In the genomic region with DNA sequence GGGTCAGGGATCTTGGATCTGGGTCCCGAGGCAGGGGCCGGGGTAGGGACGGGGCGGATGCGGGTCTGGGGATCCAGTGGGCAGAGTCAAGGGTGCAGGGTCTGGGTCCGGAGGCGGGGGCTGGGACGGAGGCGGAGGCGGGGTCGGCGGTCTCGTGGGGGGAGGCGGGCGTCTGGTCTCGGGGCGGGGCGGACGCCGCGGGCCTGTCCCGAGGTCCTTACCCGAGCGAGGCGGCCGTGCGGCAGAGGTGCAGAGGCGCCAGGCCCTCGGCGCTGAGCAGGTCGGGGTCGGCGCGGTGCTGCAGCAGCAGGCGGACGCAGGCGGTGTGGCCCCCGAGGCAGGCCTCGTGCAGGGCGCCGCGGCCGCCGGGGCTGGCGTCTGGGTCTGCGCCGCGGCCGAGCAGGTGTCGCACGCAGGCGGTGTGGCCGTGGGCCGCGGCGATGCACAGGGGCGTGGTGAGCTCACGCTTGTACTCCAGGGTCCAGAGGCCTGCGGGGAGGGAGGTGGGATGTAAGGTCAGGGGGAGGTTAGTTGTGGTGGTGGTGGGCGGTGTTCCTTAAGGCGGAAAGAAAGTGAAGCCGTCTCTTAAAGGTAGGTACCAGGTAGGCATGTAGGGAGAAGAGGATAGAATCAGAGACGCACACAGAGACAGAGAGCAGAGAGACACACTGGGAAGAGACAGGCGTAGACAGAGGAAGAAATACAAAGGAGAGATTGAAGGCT, we compare ENCODE assay signal across 17 cellular contexts. TPM values are rescaled to one million over a fixed set of nuclear protein-coding genes. Genes with fewer than 3 reads are reported as not detected.
DNase-seq lines count a peak whose midpoint lies in the region; ATAC-seq and TF ChIP-seq lines count a peak whose summit lies in the region.
"Had no signal": no experiment of that assay in that cellular context is flagged by ENCODE, and none has a peak within 500 bp of the region (broad histone marks: within the 10 kb centered on the region; RNA-seq: fewer than 3 reads in every experiment).

No MANE protein-coding gene starts in this region.

- TF ChIP-seq EP300 in gastroesophageal sphincter (IDR thresholded peaks at IDR 0.05): no peak

- TF ChIP-seq CTCF in glutamatergic neuron (IDR thresholded peaks at IDR 0.05; ENCODE audit: partially characterized antibody, unreplicated experiment) (no peak), nephron (IDR thresholded peaks at IDR 0.05; ENCODE audit: unreplicated experiment in 3 of 3) (no peak), gastroesophageal sphincter (IDR thresholded peaks at IDR 0.05) (no peak)

- H3K9me3 ChIP-seq in gastroesophageal sphincter: peaks cover 0 to 20% (median 3%) of the 10 kb centered on the region in 3 donors

- H3K4me3 Mint-ChIP-seq in glutamatergic neuron (ENCODE audit: unreplicated experiment) (peak overlapping the region; percentile 69), nephron (peak overlapping the region; percentile 6 to 60 (median 29))
- H3K4me3 Mint-ChIP-seq in activated T-cell treated with anti-CD3 and anti-CD28 coated beads, Interleukin-2, amount 50 U/mL, for 24 hours: no peak overlapping the region
- H3K4me3 Mint-ChIP-seq: activated CD8-positive, alpha-beta memory T cell treated with anti-CD3 and anti-CD28 coated beads, Interleukin-2, amount 10 ng/mL, durations not matched to agents 7 days and 5 days; natural killer cell had no signal

- no peaks in the 10 kb centered on the region for H3K36me3 ChIP-seq in urinary bladder (ENCODE audit: insufficient read depth)
- H3K36me3 ChIP-seq in gastroesophageal sphincter: no peaks in the 10 kb centered on the region

- H3K27me3 Mint-ChIP-seq in glutamatergic neuron (ENCODE audit: unreplicated experiment): peaks cover 20% of the 10 kb centered on the region
- H3K27me3 Mint-ChIP-seq in nephron (ENCODE audit: low read depth): peaks cover 81% of the 10 kb centered on the region
- peaks cover 68% of the 10 kb centered on the region for H3K27me3 Mint-ChIP-seq in activated T-cell treated with anti-CD3 and anti-CD28 coated beads, Interleukin-2, amount 50 U/mL, for 24 hours

- H3K9me3 Mint-ChIP-seq in glutamatergic neuron (ENCODE audit: unreplicated experiment) (peaks cover 6% of the 10 kb centered on the region), nephron (peaks cover 20% of the 10 kb centered on the region)
- no peaks in the 10 kb centered on the region for H3K9me3 Mint-ChIP-seq in activated T-cell treated with anti-CD3 and anti-CD28 coated beads, Interleukin-2, amount 50 U/mL, for 24 hours

- no peak for ATAC-seq in gastroesophageal sphincter
- ATAC-seq: activated CD8-positive, alpha-beta memory T cell treated with anti-CD3 and anti-CD28 coated beads, Interleukin-2, amount 10 ng/mL, durations not matched to agents 7 days and 5 days; natural killer cell had no signal

- no peak overlapping the region for H3K27ac Mint-ChIP-seq in glutamatergic neuron (ENCODE audit: unreplicated experiment)
- no peak overlapping the region for H3K27ac Mint-ChIP-seq in nephron
- H3K27ac Mint-ChIP-seq in activated T-cell treated with anti-CD3 and anti-CD28 coated beads, Interleukin-2, amount 50 U/mL, for 24 hours: no peak overlapping the region
- H3K27ac Mint-ChIP-seq: activated CD8-positive, alpha-beta memory T cell treated with anti-CD3 and anti-CD28 coated beads, Interleukin-2, amount 10 ng/mL, durations not matched to agents 7 days and 5 days; natural killer cell had no signal

- no peak for TF ChIP-seq POLR2A in gastroesophageal sphincter (IDR thresholded peaks at IDR 0.05)

- H3K36me3 Mint-ChIP-seq in glutamatergic neuron (ENCODE audit: unreplicated experiment) (peaks cover 5% of the 10 kb centered on the region), nephron (ENCODE audit: low read depth) (no peaks in the 10 kb centered on the region)
- H3K36me3 Mint-ChIP-seq in activated T-cell treated with anti-CD3 and anti-CD28 coated beads, Interleukin-2, amount 50 U/mL, for 24 hours (ENCODE audit: low read depth): no peaks in the 10 kb centered on the region
- H3K36me3 Mint-ChIP-seq: natural killer cell had no signal

- H3K4me3 ChIP-seq in urinary bladder (ENCODE audit: low read depth, low read length) (peak overlapping the region; percentile 23), gastroesophageal sphincter (peak overlapping the region in 1 of 2 donors; percentile 38)

- H3K27ac ChIP-seq in urinary bladder (ENCODE audit: low read depth): no peak overlapping the region
- H3K27ac ChIP-seq in gastroesophageal sphincter: no peak overlapping the region

- peaks cover 93% of the 10 kb centered on the region for H3K27me3 ChIP-seq in gastroesophageal sphincter

- peak; percentile 4 for DNase-seq in stimulated activated CD4-positive, alpha-beta T cell treated with anti-CD3 and anti-CD28 coated beads, Interleukin-15, amount 100 ng/mL, for 24 hours
- DNase-seq in stimulated activated CD4-positive, alpha-beta T cell treated with anti-CD3 and anti-CD28 coated beads, Interleukin-2, amount 100 ng/mL, for 48 hours: no peak
- DNase-seq in glutamatergic neuron (peak; percentile 55), COLO829 (ENCODE audit: low spot score) (no peak)
- no peak for DNase-seq in activated T-cell treated with anti-CD3 and anti-CD28 coated beads, Interleukin-2, amount 50 U/mL, for 24 hours
- DNase-seq: activated CD8-positive, alpha-beta memory T cell treated with anti-CD3 and anti-CD28 coated beads, Interleukin-2, amount 10 ng/mL, durations not matched to agents 7 days and 5 days; activated gamma-delta T cell treated with Interleukin-2 at 50 U/mL for 16 hours; DMS153; KG1; natural killer cell; NCI-H748 treated with DMSO at 0.1 percent for 48 hours; stimulated activated naive CD4-positive, alpha-beta T cell treated with Interleukin-2 at 50 U/mL for 16 hours had no signal

- H3K4me1 ChIP-seq in urinary bladder (ENCODE audit: insufficient read depth) (no peaks in the 10 kb centered on the region), gastroesophageal sphincter (peaks cover 0 to 19% (median 4%) of the 10 kb centered on the region in 3 donors)

- 12% methylated on average over 64 of the region's 64 CpGs for WGBS in urinary bladder
- 32 to 83% methylated on average over 1 to 14 of the region's 64 CpGs for WGBS in gastroesophageal sphincter (ENCODE audit: low coverage in 1 of 2), 2 donors

- H3K4me1 Mint-ChIP-seq in glutamatergic neuron (ENCODE audit: low read depth, unreplicated experiment) (peaks cover 8% of the 10 kb centered on the region), nephron (peaks cover 10% of the 10 kb centered on the region)
- H3K4me1 Mint-ChIP-seq in activated T-cell treated with anti-CD3 and anti-CD28 coated beads, Interleukin-2, amount 50 U/mL, for 24 hours (ENCODE audit: low read depth): peaks cover 4% of the 10 kb centered on the region
- H3K4me1 Mint-ChIP-seq: natural killer cell had no signal

RNA-seq across cellular contexts. Expression of a gene that starts 26.6 kb away (rescaled TPM):
- total RNA-seq in glutamatergic neuron (ENCODE audit: unreplicated experiment) (not detected), urinary bladder (not detected), gastroesophageal sphincter (not detected)
- polyA plus RNA-seq in urinary bladder: not detected
- total RNA-seq: activated CD8-positive, alpha-beta memory T cell treated with anti-CD3 and anti-CD28 coated beads, Interleukin-2, amount 10 ng/mL, durations not matched to agents 7 days and 5 days; lower leg skin; natural killer cell; T-helper 1 cell treated with Interleukin-12 subunit alpha and Interleukin-12 subunit beta and Interleukin-4 antibody, amounts not matched to agents 30 ng/mL and 1 ng/mL, for 36 hours had no signal

Comparison
In these comparisons a context has a peak if more than half of its experiments do, and no peak if none do; other contexts are left out.
1. DNase-seq: peak in stimulated activated CD4-positive, alpha-beta T cell treated with anti-CD3 and anti-CD28 coated beads, Interleukin-15, amount 100 ng/mL, for 24 hours (single experiment) and glutamatergic neuron (single experiment); none in stimulated activated CD4-positive, alpha-beta T cell treated with anti-CD3 and anti-CD28 coated beads, Interleukin-2, amount 100 ng/mL, for 48 hours (0 of 2), activated T-cell treated with anti-CD3 and anti-CD28 coated beads, Interleukin-2, amount 50 U/mL, for 24 hours (single experiment) and COLO829 (single experiment).